ENCODE assay signal across 9 cellular contexts in genomic region chr1:6127587-6128163, GRCh38. TPM values are rescaled to one million over a fixed set of nuclear protein-coding genes. Genes with fewer than 3 reads are reported as not detected.
DNase-seq lines count a peak whose midpoint lies in the region; TF ChIP-seq lines count a peak whose summit lies in the region.
"Had no signal": no experiment of that assay in that cellular context is flagged by ENCODE, and none has a peak within 500 bp of the region (broad histone marks: within the 10 kb centered on the region; RNA-seq: fewer than 3 reads in every experiment).

No MANE protein-coding gene starts in this region.

- no peak for TF ChIP-seq POLR2A in ovary (IDR thresholded peaks at IDR 0.05)

- H3K27ac ChIP-seq in fibroblast of lung (ENCODE audit: insufficient read depth, low read length) (no peak overlapping the region), ovary (no peak overlapping the region), subcutaneous abdominal adipose tissue (ENCODE audit: low read depth, low read length) (no peak overlapping the region), coronary artery (no peak overlapping the region)
- H3K27ac ChIP-seq: tibial artery had no signal

- H3K4me3 ChIP-seq in fibroblast of lung (replicated peaks in 1 of 4; ENCODE audit: control extremely low read depth in 1 of 4, insufficient read depth in 1 of 4, low read depth in 3 of 4, low read length in 4 of 4) (no peak overlapping the region), ovary (no peak overlapping the region), subcutaneous abdominal adipose tissue (ENCODE audit: low read depth in 1 of 5, low read length in 5 of 5) (peak overlapping the region in 3 of 5 donors; percentile 17 to 50 (median 44)), coronary artery (no peak overlapping the region)
- H3K4me3 ChIP-seq: tibial artery had no signal

- H3K36me3 Mint-ChIP-seq in osteocyte (ENCODE audit: unreplicated experiment) = no peaks in the 10 kb centered on the region

- H3K27me3 Mint-ChIP-seq in osteocyte (ENCODE audit: unreplicated experiment) = no peaks in the 10 kb centered on the region

- no peaks in the 10 kb centered on the region for H3K79me2 ChIP-seq in fibroblast of lung (ENCODE audit: control insufficient read depth, insufficient read depth, low read length)

- H3K36me3 ChIP-seq in fibroblast of lung (ENCODE audit: control insufficient read depth, insufficient read depth, low read length) (no peaks in the 10 kb centered on the region), ovary (no peaks in the 10 kb centered on the region), subcutaneous abdominal adipose tissue (ENCODE audit: control insufficient read depth in 5 of 5, insufficient read depth in 5 of 5, low read length in 5 of 5) (no peaks in the 10 kb centered on the region)
- H3K36me3 ChIP-seq: tibial artery had no signal

- H3K27ac Mint-ChIP-seq in osteocyte (ENCODE audit: unreplicated experiment) = no peak overlapping the region

- no peaks in the 10 kb centered on the region for H3K9me3 ChIP-seq in fibroblast of lung (ENCODE audit: control insufficient read depth, insufficient read depth, low read depth, low read length)
- no peaks in the 10 kb centered on the region for H3K9me3 ChIP-seq in ovary
- peaks cover 7 to 14% (median 12%) of the 10 kb centered on the region in 5 donors for H3K9me3 ChIP-seq in subcutaneous abdominal adipose tissue (ENCODE audit: control insufficient read depth in 5 of 5, low read length in 5 of 5)

- no peaks in the 10 kb centered on the region for H3K27me3 ChIP-seq in fibroblast of lung (ENCODE audit: control insufficient read depth, insufficient read depth, low read length)
- H3K27me3 ChIP-seq in ovary = no peaks in the 10 kb centered on the region
- H3K27me3 ChIP-seq in subcutaneous abdominal adipose tissue (ENCODE audit: control insufficient read depth in 5 of 5, insufficient read depth in 4 of 5, low read length in 5 of 5) = peaks cover 8 to 20% (median 12%) of the 10 kb centered on the region in 5 donors

- no peak for TF ChIP-seq EP300 in ovary (IDR thresholded peaks at IDR 0.05)

- TF ChIP-seq CTCF in fibroblast of lung (conservative IDR thresholded peaks at IDR 0.05 in 1 of 2, IDR thresholded peaks at IDR 0.05 in 1 of 2; ENCODE audit: low read depth in 1 of 2, low read length in 2 of 2) (no peak), ovary (IDR thresholded peaks at IDR 0.05) (no peak), coronary artery (IDR thresholded peaks at IDR 0.05) (no peak), osteocyte (IDR thresholded peaks at IDR 0.05) (no peak)

- DNase-seq in EH (ENCODE audit: low read depth) (peak; percentile 72), NCI-H526 (lab: John Stamatoyannopoulos, UW) (peak; percentile 67 to 96), activated T-cell treated with anti-CD3 and anti-CD28 coated beads for 1 hour (ENCODE audit: low read depth) (peak; percentile 59), fibroblast of lung (ENCODE audit: low read depth in 2 of 2) (peak; percentile 41 to 44), ovary (peak; percentile 65 to 82 (median 78)), coronary artery (ENCODE audit: low spot score) (no peak), osteocyte (ENCODE audit: extremely low spot score, unreplicated experiment) (no peak)

- no peak overlapping the region for H3K4me2 ChIP-seq in fibroblast of lung (ENCODE audit: extremely low read depth, insufficient read depth, low read length)

- no peak overlapping the region for H3K4me3 Mint-ChIP-seq in osteocyte (ENCODE audit: unreplicated experiment)

- H3K4me1 ChIP-seq in fibroblast of lung (ENCODE audit: control insufficient read depth, extremely low read depth, insufficient read depth, low read length) = no peaks in the 10 kb centered on the region
- H3K4me1 ChIP-seq in ovary (ENCODE audit: insufficient read depth) = peaks cover 3% of the 10 kb centered on the region
- peaks cover 0 to 8% (median 5%) of the 10 kb centered on the region in 5 donors for H3K4me1 ChIP-seq in subcutaneous abdominal adipose tissue (ENCODE audit: control insufficient read depth in 5 of 5, insufficient read depth in 5 of 5, low read length in 5 of 5)

- no peak overlapping the region for H2AFZ ChIP-seq in fibroblast of lung (ENCODE audit: low read length)

- H4K20me1 ChIP-seq in fibroblast of lung (ENCODE audit: control insufficient read depth, extremely low read depth, insufficient read depth, low read length) = no peaks in the 10 kb centered on the region

- intact Hi-C loops in ovary (cut with DNase I) = no loop called here

- H3K9ac ChIP-seq in fibroblast of lung (ENCODE audit: insufficient read depth, low read length) (no peak overlapping the region), subcutaneous abdominal adipose tissue (ENCODE audit: low read length in 5 of 5) (no peak overlapping the region)

- no peaks in the 10 kb centered on the region for H3K4me1 Mint-ChIP-seq in osteocyte (ENCODE audit: unreplicated experiment)

- 6 to 33% (median 25%) methylated on average over 17 to 41 of the region's 41 CpGs for WGBS in ovary, 3 donors

- H3K9me3 Mint-ChIP-seq in osteocyte (ENCODE audit: unreplicated experiment) = peaks cover 10% of the 10 kb centered on the region

RNA-seq across cellular contexts. Expression of gene CHD5, which starts 52.4 kb away (rescaled TPM):
- total RNA-seq in fibroblast of lung = under 0.01 TPM in 2 replicates
- 0.01 and 0.02 TPM in 2 replicates for polyA plus RNA-seq in fibroblast of lung
- 0.03 TPM in 2 replicates for polyA plus RNA-seq in fibroblast of lung (2012)
- not detected in 2 replicates for polyA minus RNA-seq in fibroblast of lung (ENCODE audit: low replicate concordance)
- under 1 TPM; under 0.01 to 0.54 (median 0.23) TPM for total RNA-seq in ovary
- under 1 TPM; 0.12 to 0.29 TPM for polyA plus RNA-seq in ovary
- 0.16 and 0.43 TPM in 2 replicates for total RNA-seq in osteocyte

Comparison
In these comparisons a context has a peak if more than half of its experiments do, and no peak if none do; other contexts are left out.
1. DNase-seq: peak in EH (single experiment), NCI-H526 (2 of 2), activated T-cell treated with anti-CD3 and anti-CD28 coated beads for 1 hour (single experiment), fibroblast of lung (2 of 2) and ovary (5 of 5); none in coronary artery (single experiment) and osteocyte (single experiment).
2. H3K4me3 ChIP-seq: peak in subcutaneous abdominal adipose tissue (3 of 5); none in fibroblast of lung (0 of 4), ovary (single experiment) and coronary artery (single experiment).